ENCODE assay signal across 9 cellular contexts in the genomic region with DNA sequence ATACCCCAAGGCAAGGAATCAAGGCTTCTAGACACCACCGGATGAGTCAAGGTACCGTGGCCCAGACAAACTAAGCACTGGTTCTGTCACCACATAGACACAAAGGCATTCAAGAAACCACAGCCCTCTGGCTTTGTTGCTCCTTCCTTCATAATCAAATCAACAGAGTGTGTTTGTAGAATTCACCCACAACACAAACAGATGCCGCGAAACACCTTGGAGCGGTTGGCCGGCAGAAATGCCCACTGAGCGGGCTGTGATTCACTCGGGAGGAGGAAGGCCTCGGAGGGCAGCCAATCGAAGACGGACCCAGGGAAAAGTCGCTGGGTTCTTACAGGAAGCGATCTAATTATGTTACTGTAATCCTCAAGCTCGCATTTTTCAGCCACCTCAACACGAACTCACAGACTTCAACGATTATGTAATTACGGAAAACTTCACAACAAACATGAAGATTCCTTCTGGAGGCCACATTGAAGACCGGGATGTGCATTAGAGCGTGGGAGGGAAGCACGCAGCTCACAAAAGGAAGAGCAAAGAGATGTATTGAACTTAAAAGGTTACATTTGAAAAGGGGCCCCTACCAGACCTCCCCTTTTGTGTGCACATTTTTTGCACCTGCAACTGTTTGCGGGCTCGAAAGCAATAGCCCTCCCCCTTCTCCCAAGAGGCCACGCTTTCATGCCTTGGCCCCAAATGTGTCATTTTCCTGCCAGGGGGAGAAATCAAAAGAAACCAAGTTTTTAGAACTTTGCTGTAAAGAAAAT.
A peak's percentile ranks its signal among the peaks of the same experiment; 100 is the strongest.
DNase-seq lines count a peak whose midpoint lies in the region; ATAC-seq lines count a peak whose summit lies in the region.
"Had no signal": no experiment of that assay in that cellular context is flagged by ENCODE, and none has a peak within 500 bp of the region (broad histone marks: within the 10 kb centered on the region; RNA-seq: fewer than 3 reads in every experiment).

No MANE protein-coding gene starts in this region.

- no peaks in the 10 kb centered on the region for H3K9me3 Mint-ChIP-seq in effector memory CD8-positive, alpha-beta T cell

- peaks cover 15 to 28% of the 10 kb centered on the region in 2 donors for H3K4me1 Mint-ChIP-seq in effector memory CD8-positive, alpha-beta T cell (ENCODE audit: low read depth in 2 of 2)

- peak overlapping the region; percentile 80 to 82 for H3K4me3 Mint-ChIP-seq in effector memory CD8-positive, alpha-beta T cell

- H3K27me3 Mint-ChIP-seq in effector memory CD8-positive, alpha-beta T cell, result no peaks in the 10 kb centered on the region

- H3K36me3 Mint-ChIP-seq in effector memory CD8-positive, alpha-beta T cell (ENCODE audit: insufficient read depth), result peaks cover 4% of the 10 kb centered on the region

- 15 to 17% methylated on average over 23 of the region's 23 CpGs for WGBS in GM23248 (ENCODE audit: low coverage in 1 of 2, low lambda C conversion rate in 2 of 2, missing lambda C conversion rate in 2 of 2), 2 experiments

- H3K36me3 ChIP-seq in GM23248 (ENCODE audit: low read depth), result no peaks in the 10 kb centered on the region
- no peaks in the 10 kb centered on the region for H3K36me3 ChIP-seq in H7 (replicated peaks; ENCODE audit: control insufficient read depth, insufficient read depth, low read length)

- peak overlapping the region; percentile 67 for H3K27ac ChIP-seq in GM23248
- H3K27ac ChIP-seq: C4-2B had no signal

- H3K4me1 ChIP-seq in GM23248 (ENCODE audit: insufficient read depth), result peaks cover 39% of the 10 kb centered on the region

- ATAC-seq in effector memory CD8-positive, alpha-beta T cell (replicated peaks), result peak; percentile 80

- peak overlapping the region; percentile 93 to 98 for H3K27ac Mint-ChIP-seq in effector memory CD8-positive, alpha-beta T cell

- H4K20me1 ChIP-seq in GM23248 (ENCODE audit: insufficient read depth), result no peaks in the 10 kb centered on the region

- in situ Hi-C loops in GM23248 (cut with MboI), result no loop called here

- DNase-seq in A172 (ENCODE audit: low spot score) (peak; percentile 88), GM23248 (peak; percentile 93), T1000 (lab: John Stamatoyannopoulos, UW) (peak; percentile 76), HUDEP-2 (lab: John Stamatoyannopoulos, UW; ENCODE audit: unreplicated experiment in 76 of 76) (no peak), GF-D8 (lab: John Stamatoyannopoulos, UW) (no peak), H7 (no peak), superior temporal gyrus (ENCODE audit: extremely low spot score) (no peak)
- DNase-seq in effector memory CD8-positive, alpha-beta T cell, result peak; percentile 18 to 21 (median 19)

- H3K4me2 ChIP-seq in GM23248 (ENCODE audit: unreplicated experiment), result peak overlapping the region; percentile 72

- H2AFZ ChIP-seq in GM23248, result peak overlapping the region; percentile 65

- H3K9ac ChIP-seq in GM23248, result peak overlapping the region; percentile 37

- H3K27me3 ChIP-seq in GM23248 (replicated peaks; ENCODE audit: insufficient read depth), result no peaks in the 10 kb centered on the region
- no peaks in the 10 kb centered on the region for H3K27me3 ChIP-seq in H7 (ENCODE audit: control insufficient read depth, insufficient read depth, low read length)

- H3K9me2 ChIP-seq in GM23248 (ENCODE audit: insufficient read depth), result no peaks in the 10 kb centered on the region

- peak overlapping the region; percentile 55 for H3K4me3 ChIP-seq in GM23248
- no peak overlapping the region for H3K4me3 ChIP-seq in H7 (ENCODE audit: insufficient read depth, low read depth, low read length)

- no peaks in the 10 kb centered on the region for H3K9me3 ChIP-seq in GM23248 (ENCODE audit: low read depth)

- no peaks in the 10 kb centered on the region for H3K79me2 ChIP-seq in GM23248 (ENCODE audit: insufficient read depth)

- H3F3A ChIP-seq in GM23248 (ENCODE audit: insufficient read depth), result peaks cover 39% of the 10 kb centered on the region

Comparison
In these comparisons a context has a peak if more than half of its experiments do, and no peak if none do; other contexts are left out.
1. DNase-seq: peak in A172 (single experiment), GM23248 (single experiment), T1000 (single experiment) and effector memory CD8-positive, alpha-beta T cell (3 of 3); none in HUDEP-2 (0 of 76), GF-D8 (single experiment), H7 (single experiment) and superior temporal gyrus (single experiment).